1 cellular context compared by ENCODE assay signal in the genomic region with DNA sequence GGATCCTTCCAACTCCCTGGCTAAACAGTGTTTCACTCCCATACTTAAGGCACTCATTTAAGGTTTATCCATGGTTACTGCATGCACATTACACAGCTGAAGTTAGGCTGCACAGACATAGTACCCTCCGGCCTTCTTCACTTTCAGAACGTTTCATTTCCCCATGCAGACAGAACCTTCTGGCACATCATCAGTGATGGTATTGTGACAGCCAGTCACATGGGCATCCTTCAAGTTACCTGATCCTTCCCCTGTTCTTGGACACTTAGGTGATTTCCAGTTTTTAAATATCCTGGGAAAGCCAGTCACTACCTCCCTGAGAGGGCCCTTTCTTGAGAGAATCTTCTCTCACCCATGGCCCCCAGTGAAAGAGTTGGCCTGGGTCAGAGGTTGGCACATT.
TF ChIP-seq lines count a peak whose summit lies in the region.

No MANE protein-coding gene starts in this region.

TF ChIP-seq in HepG2, 621 proteins besides CTCF, POLR2A, EP300 and RAD21:
- TF ChIP-seq RBM22 (optimal IDR thresholded peaks at IDR 0.05; ENCODE audit: low read length) (peak; percentile 10), PPARG (CRISPR knock-in tag; conservative IDR thresholded peaks at IDR 0.05) (no peak)
